Comparison of ENCODE assay signal across 1 cellular context in the genomic region with DNA sequence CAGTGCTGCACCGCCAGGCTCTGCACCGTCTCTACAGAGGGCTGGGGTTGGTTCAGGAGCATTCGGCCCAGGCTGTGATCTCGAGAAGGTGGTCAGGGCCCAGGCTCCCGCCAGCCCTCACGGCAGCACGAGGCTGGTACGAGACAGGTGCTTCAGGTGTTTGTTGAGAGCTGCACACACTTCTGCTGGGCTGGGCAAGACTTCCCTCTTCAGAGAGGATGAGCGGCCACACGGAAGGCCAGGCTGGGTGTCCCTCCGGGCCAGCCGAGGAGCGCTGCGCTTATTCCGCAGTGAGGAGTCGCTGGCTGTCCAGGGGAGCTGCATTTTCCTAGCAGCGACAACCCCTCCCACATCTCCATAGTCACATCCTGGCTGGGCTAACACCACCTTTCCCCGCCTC.
TF ChIP-seq lines count a peak whose summit lies in the region.

No MANE protein-coding gene starts in this region.

TF ChIP-seq in WTC11, 78 proteins besides CTCF, POLR2A, EP300 and RAD21 (continued from another document):
- TF ChIP-seq, protein P1, sequence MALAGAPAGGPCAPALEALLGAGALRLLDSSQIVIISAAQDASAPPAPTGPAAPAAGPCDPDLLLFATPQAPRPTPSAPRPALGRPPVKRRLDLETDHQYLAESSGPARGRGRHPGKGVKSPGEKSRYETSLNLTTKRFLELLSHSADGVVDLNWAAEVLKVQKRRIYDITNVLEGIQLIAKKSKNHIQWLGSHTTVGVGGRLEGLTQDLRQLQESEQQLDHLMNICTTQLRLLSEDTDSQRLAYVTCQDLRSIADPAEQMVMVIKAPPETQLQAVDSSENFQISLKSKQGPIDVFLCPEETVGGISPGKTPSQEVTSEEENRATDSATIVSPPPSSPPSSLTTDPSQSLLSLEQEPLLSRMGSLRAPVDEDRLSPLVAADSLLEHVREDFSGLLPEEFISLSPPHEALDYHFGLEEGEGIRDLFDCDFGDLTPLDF (CRISPR knock-in tag; IDR thresholded peaks at IDR 0.05), result no peak
- TF ChIP-seq, protein P2, sequence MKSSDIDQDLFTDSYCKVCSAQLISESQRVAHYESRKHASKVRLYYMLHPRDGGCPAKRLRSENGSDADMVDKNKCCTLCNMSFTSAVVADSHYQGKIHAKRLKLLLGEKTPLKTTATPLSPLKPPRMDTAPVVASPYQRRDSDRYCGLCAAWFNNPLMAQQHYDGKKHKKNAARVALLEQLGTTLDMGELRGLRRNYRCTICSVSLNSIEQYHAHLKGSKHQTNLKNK (CRISPR knock-in tag; IDR thresholded peaks at IDR 0.05), result no peak
TF ChIP-seq in WTC11: peak in this region for 0.
